In genomic region chr6:41846666-41847237, GRCh38 we compare ENCODE assay signal across 8 cellular contexts. TPM values are rescaled to one million over a fixed set of nuclear protein-coding genes. Genes with fewer than 3 reads are reported as not detected.
DNase-seq lines count a peak whose midpoint lies in the region; ATAC-seq and TF ChIP-seq lines count a peak whose summit lies in the region.

No MANE protein-coding gene starts in this region.

- no peaks in the 10 kb centered on the region for H3K36me3 Mint-ChIP-seq in endothelial cell (ENCODE audit: low read depth, unreplicated experiment)

- H3K27me3 Mint-ChIP-seq in endothelial cell (ENCODE audit: unreplicated experiment): no peaks in the 10 kb centered on the region

- H3K9ac ChIP-seq in muscle layer of colon (ENCODE audit: low read length): no peak overlapping the region

- H3K27ac ChIP-seq in muscle layer of colon (ENCODE audit: low read depth, low read length): peak overlapping the region; percentile 35
- peak overlapping the region in 1 of 5 donors; percentile 46 for H3K27ac ChIP-seq in stomach

- H3K36me3 ChIP-seq in muscle layer of colon (ENCODE audit: insufficient read depth, low read length) (no peaks in the 10 kb centered on the region), stomach (no peaks in the 10 kb centered on the region)

- TF ChIP-seq EP300 in stomach (IDR thresholded peaks at IDR 0.05): no peak

- no peaks in the 10 kb centered on the region for H3K9me3 Mint-ChIP-seq in endothelial cell (ENCODE audit: unreplicated experiment)

- H3K27me3 ChIP-seq in muscle layer of colon (ENCODE audit: control insufficient read depth in 1 of 2, insufficient read depth in 2 of 2, low read length in 2 of 2): no peaks in the 10 kb centered on the region
- no peaks in the 10 kb centered on the region for H3K27me3 ChIP-seq in stomach

- TF ChIP-seq CTCF in endothelial cell (IDR thresholded peaks at IDR 0.05; ENCODE audit: unreplicated experiment) (peak; percentile 74), stomach (IDR thresholded peaks at IDR 0.05) (peak in 5 of 7 experiments; percentile 64 to 76 (median 73))

- H3K9me3 ChIP-seq in muscle layer of colon (ENCODE audit: low read length) (no peaks in the 10 kb centered on the region), stomach (no peaks in the 10 kb centered on the region)

- H3K27ac Mint-ChIP-seq in endothelial cell (ENCODE audit: unreplicated experiment): peak overlapping the region; percentile 84

- H3K4me3 ChIP-seq in muscle layer of colon (ENCODE audit: low read depth in 1 of 2, low read length in 2 of 2): no peak overlapping the region
- H3K4me3 ChIP-seq in stomach: no peak overlapping the region

- H3K4me3 Mint-ChIP-seq in endothelial cell (ENCODE audit: unreplicated experiment): peak overlapping the region; percentile 29

- DNase-seq in DMS53 (lab: John Stamatoyannopoulos, UW) (peak; percentile 87), NOMO-1 treated with DMSO at 0.1 percent for 48 hours (lab: John Stamatoyannopoulos, UW; ENCODE audit: unreplicated experiment) (peak; percentile 39), endothelial cell (ENCODE audit: low spot score) (peak; percentile 79), stomach (peak; percentile 53)
- peak; percentile 5 to 12 for DNase-seq in activated CD8-positive, alpha-beta memory T cell treated with anti-CD3 and anti-CD28 coated beads for 1 hour (ENCODE audit: extremely low read depth in 1 of 2, low read depth in 1 of 2)

- ATAC-seq in HG03432 (IDR thresholded peaks at IDR 0.05; ENCODE audit: unreplicated experiment) (peak; percentile 57), HG02870 (IDR thresholded peaks at IDR 0.05; ENCODE audit: unreplicated experiment) (no peak)

- WGBS in stomach, 5 donors: 0 to 6% (median 0%) methylated on average over 1 of the region's 1 CpG

- TF ChIP-seq POLR2A in stomach (IDR thresholded peaks at IDR 0.05): no peak

- H3K4me1 ChIP-seq in muscle layer of colon (ENCODE audit: insufficient read depth, low read length) (peaks cover 3% of the 10 kb centered on the region), stomach (peaks cover 0 to 13% (median 4%) of the 10 kb centered on the region in 4 donors)

- intact Hi-C loops in stomach (cut with DNase I; ENCODE audit: low total_unique reads): no loop called here

- peaks cover 10% of the 10 kb centered on the region for H3K4me1 Mint-ChIP-seq in endothelial cell (ENCODE audit: unreplicated experiment)

RNA-seq across cellular contexts. Expression of gene USP49, which starts 48.4 kb away (rescaled TPM):
- total RNA-seq in endothelial cell (ENCODE audit: unreplicated experiment) (7.1 TPM), stomach (10 to 100 TPM in 2 of 5 donors, 1 to 10 TPM in 3; 4.0 to 26.3 (median 5.7) TPM)
- polyA plus RNA-seq in stomach: 1 to 10 TPM in 1 of 3 donors, under 1 TPM in 2; 0.50 to 1.2 (median 0.58) TPM

RNA-seq across cellular contexts. Expression of gene TOMM6, which starts 59.3 kb away (rescaled TPM):
- total RNA-seq in endothelial cell (ENCODE audit: unreplicated experiment): 167 TPM
- 100 to 1,000 TPM in 2 of 5 donors, 10 to 100 TPM in 3; 11.9 to 159 (median 68.7) TPM for total RNA-seq in stomach
- 100 to 1,000 TPM; 308 to 343 (median 323) TPM for polyA plus RNA-seq in stomach

Comparison
In these comparisons a context has a peak if more than half of its experiments do, and no peak if none do; other contexts are left out.
1. DNase-seq: peak in every context shown above with its lines; median percentile 87 in DMS53; 79 in endothelial cell; 53 in stomach; 39 in NOMO-1 treated with DMSO at 0.1 percent for 48 hours; 8 in activated CD8-positive, alpha-beta memory T cell treated with anti-CD3 and anti-CD28 coated beads for 1 hour.